8 cellular contexts compared by ENCODE assay signal in the genomic region with DNA sequence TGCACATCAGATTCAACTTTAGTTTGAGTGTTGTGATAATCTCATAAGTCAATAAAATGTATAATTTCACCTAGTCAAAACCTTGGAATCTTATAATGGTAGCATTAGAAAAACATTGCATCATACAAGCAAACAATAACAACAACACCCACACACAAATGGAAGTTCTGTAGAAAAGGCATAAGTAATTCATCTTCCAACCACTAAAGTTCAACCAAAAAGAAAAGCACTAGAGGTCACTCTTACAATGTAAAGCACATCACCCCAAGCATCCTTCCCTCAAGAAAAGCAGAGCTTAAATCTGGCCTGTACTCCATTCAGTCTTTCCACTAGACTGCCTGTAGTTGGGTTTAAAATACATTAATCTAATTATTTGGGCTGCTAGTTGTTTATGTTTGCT. TPM values are rescaled to one million over a fixed set of nuclear protein-coding genes. Genes with fewer than 3 reads are reported as not detected.
A peak's percentile ranks its signal among the peaks of the same experiment; 100 is the strongest.
DNase-seq lines count a peak whose midpoint lies in the region; ATAC-seq and TF ChIP-seq lines count a peak whose summit lies in the region.

No MANE protein-coding gene starts in this region.

- H3K9me3 Mint-ChIP-seq in effector memory CD8-positive, alpha-beta T cell: peaks cover 0 to 6% of the 10 kb centered on the region in 2 donors

- H3K4me3 ChIP-seq in cardiac fibroblast (replicated peaks in 1 of 2; ENCODE audit: low read depth in 2 of 2, low read length in 2 of 2) (no peak overlapping the region), smooth muscle cell (no peak overlapping the region), colonic mucosa (no peak overlapping the region)

- H3K9me3 ChIP-seq in smooth muscle cell (replicated peaks; ENCODE audit: low read depth) (no peaks in the 10 kb centered on the region), colonic mucosa (no peaks in the 10 kb centered on the region)

- no peak overlapping the region for H3K4me3 Mint-ChIP-seq in effector memory CD8-positive, alpha-beta T cell

- intact Hi-C loops in colonic mucosa (cut with DNase I): no loop called here

- no peaks in the 10 kb centered on the region for H3F3A ChIP-seq in smooth muscle cell (ENCODE audit: low read depth)

- H3K27ac ChIP-seq in smooth muscle cell (ENCODE audit: low read depth) (no peak overlapping the region), colonic mucosa (no peak overlapping the region)

- TF ChIP-seq CTCF in cardiac fibroblast (IDR thresholded peaks at IDR 0.05; ENCODE audit: low read depth, low read length): peak; percentile 33
- peak; percentile 34 for TF ChIP-seq CTCF in smooth muscle cell (IDR thresholded peaks at IDR 0.05; ENCODE audit: borderline replicate concordance, insufficient read depth, poor library complexity, severe bottlenecking)
- no peak for TF ChIP-seq CTCF in colonic mucosa (IDR thresholded peaks at IDR 0.05)

- no peaks in the 10 kb centered on the region for H3K27me3 Mint-ChIP-seq in effector memory CD8-positive, alpha-beta T cell

- H3K36me3 Mint-ChIP-seq in effector memory CD8-positive, alpha-beta T cell (ENCODE audit: insufficient read depth): no peaks in the 10 kb centered on the region

- DNase-seq in NCI-H1105 treated with DMSO at 0.1 percent for 48 hours (lab: John Stamatoyannopoulos, UW) (peak; percentile 36), NCI-H1105 (lab: John Stamatoyannopoulos, UW) (no peak), NCI-H146 (lab: John Stamatoyannopoulos, UW) (peak; percentile 47), cardiac fibroblast (ENCODE audit: low read depth in 2 of 2) (peak; percentile 54 to 77), smooth muscle cell (lab: John Stamatoyannopoulos, UW; ENCODE audit: unreplicated experiment) (no peak), colonic mucosa (no peak)
- DNase-seq in effector memory CD8-positive, alpha-beta T cell: no peak

- H4K20me1 ChIP-seq in smooth muscle cell (ENCODE audit: low read depth): no peaks in the 10 kb centered on the region

- no peaks in the 10 kb centered on the region for H3K79me2 ChIP-seq in smooth muscle cell (ENCODE audit: low read depth)

- no peak overlapping the region for H3K4me2 ChIP-seq in smooth muscle cell

- H3K4me1 ChIP-seq in smooth muscle cell (ENCODE audit: low read depth) (peaks cover 4% of the 10 kb centered on the region), colonic mucosa (no peaks in the 10 kb centered on the region)

- peaks cover 15% of the 10 kb centered on the region for H3K27me3 ChIP-seq in smooth muscle cell (ENCODE audit: low read depth)
- no peaks in the 10 kb centered on the region for H3K27me3 ChIP-seq in colonic mucosa

- H3K27ac Mint-ChIP-seq in effector memory CD8-positive, alpha-beta T cell: no peak overlapping the region

- no peak overlapping the region for H2AFZ ChIP-seq in smooth muscle cell (ENCODE audit: low read depth)

- no peaks in the 10 kb centered on the region for H3K4me1 Mint-ChIP-seq in effector memory CD8-positive, alpha-beta T cell (ENCODE audit: low read depth in 2 of 2)

- H3K36me3 ChIP-seq in smooth muscle cell (ENCODE audit: low read depth): no peaks in the 10 kb centered on the region
- H3K36me3 ChIP-seq in colonic mucosa: no peaks in the 10 kb centered on the region

- H3K9ac ChIP-seq in smooth muscle cell (ENCODE audit: low read depth) (no peak overlapping the region), colonic mucosa (ENCODE audit: low read depth in 2 of 2, low read length in 2 of 2) (no peak overlapping the region)

- no peak for ATAC-seq in effector memory CD8-positive, alpha-beta T cell (replicated peaks)
- no peak for ATAC-seq in GM21576 (IDR thresholded peaks at IDR 0.05; ENCODE audit: unreplicated experiment)

RNA-seq across cellular contexts. Expression of gene CNTNAP4, which starts 1.8 kb away (rescaled TPM):
- total RNA-seq in smooth muscle cell: 0.13 and 0.81 TPM in 2 replicates
- 0.25 TPM in 1 of 2 replicates, not detected in the other for polyA plus RNA-seq in smooth muscle cell
- not detected for total RNA-seq in colonic mucosa

Comparison
In these comparisons a context has a peak if more than half of its experiments do, and no peak if none do; other contexts are left out.
1. DNase-seq: peak in NCI-H1105 treated with DMSO at 0.1 percent for 48 hours (single experiment), NCI-H146 (single experiment) and cardiac fibroblast (2 of 2); none in NCI-H1105 (single experiment), smooth muscle cell (single experiment), effector memory CD8-positive, alpha-beta T cell (0 of 3) and colonic mucosa (single experiment).